Comparison of ENCODE assay signal across 24 cellular contexts in genomic region chr7:114856625-114857024, GRCh38.
A peak's percentile ranks its signal among the peaks of the same experiment; 100 is the strongest.
DNase-seq lines count a peak whose midpoint lies in the region; ATAC-seq and TF ChIP-seq lines count a peak whose summit lies in the region.
"Had no signal": no experiment of that assay in that cellular context is flagged by ENCODE, and none has a peak within 500 bp of the region (broad histone marks: within the 10 kb centered on the region; RNA-seq: fewer than 3 reads in every experiment).

No MANE protein-coding gene starts in this region.

- no peaks in the 10 kb centered on the region for H3K36me3 ChIP-seq in NT2/D1 (ENCODE audit: insufficient read depth, insufficient read length, low read length)
- no peaks in the 10 kb centered on the region for H3K36me3 ChIP-seq in neural progenitor cell
- H3K36me3 ChIP-seq in transverse colon: no peaks in the 10 kb centered on the region
- H3K36me3 ChIP-seq: MG63, Peyer's patch, uterus had no signal

- no peak for TF ChIP-seq POLR2A in transverse colon (IDR thresholded peaks at IDR 0.05)

- intact Hi-C loops in posterior cingulate gyrus (cut with DNase I): no loop called here
- intact Hi-C loops in transverse colon (cut with DNase I; ENCODE audit: low total_unique reads): no loop called here

- peak; percentile 37 for DNase-seq in EL
- DNase-seq in NT2/D1 (ENCODE audit: low read depth, low spot score): peak; percentile 35
- DNase-seq in glomerular visceral epithelial cell (ENCODE audit: extremely low spot score): peak; percentile 66
- DNase-seq in neural progenitor cell (ENCODE audit: low spot score): peak; percentile 39
- DNase-seq in posterior cingulate gyrus: no peak
- no peak for DNase-seq in transverse colon
- no peak for DNase-seq in activated CD4-positive, alpha-beta T cell treated with anti-CD3 and anti-CD28 coated beads for 1 hour
- DNase-seq: activated CD4-positive, alpha-beta T cell treated with anti-CD3 and anti-CD28 coated beads, Interleukin-2, amount 50 U/mL, for 1 hour; activated CD8-positive, alpha-beta memory T cell treated with anti-CD3 and anti-CD28 coated beads, Interleukin-2, amount 50 U/mL, for 48 hours; activated gamma-delta T cell treated with Interleukin-2 at 50 U/mL for 16 hours; amygdala; GDM1; MG63; NCI-H146; NCI-H2227 treated with DMSO at 0.1 percent for 48 hours; Peyer's patch; small intestine; stimulated activated CD4-positive, alpha-beta T cell treated with anti-CD3 and anti-CD28 coated beads, Interleukin-4, amount 100 ng/mL, for 4 hours; substantia nigra; uterus had no signal

- no peaks in the 10 kb centered on the region for H3K36me3 Mint-ChIP-seq in neural progenitor cell

- no peak overlapping the region for H2AFZ ChIP-seq in neural progenitor cell (replicated peaks)
- H2AFZ ChIP-seq: hepatocyte had no signal

- ATAC-seq in HG03342 (IDR thresholded peaks at IDR 0.05; ENCODE audit: unreplicated experiment): no peak
- ATAC-seq: GM12878, SK-N-SH treated with all-trans-retinoic acid at 6 μM for 48 hours had no signal

- no peak overlapping the region for H3K27ac Mint-ChIP-seq in neural progenitor cell

- in situ Hi-C loops in transverse colon (cut with MboI; ENCODE audit: low pct_ligation_motif_present in 1 of 4, low pct_unique_long_range_greater_than_20kb in 1 of 4, low sequenced_read_pairs in 3 of 4): loop anchor here in 2 of 4 donors (25.0 kb wide), 4 partner anchors 356 to 1006 kb away; no protein-coding TSS in a partner anchor

- H4K20me1 ChIP-seq in neural progenitor cell (ENCODE audit: low read depth): no peaks in the 10 kb centered on the region

- H3K4me3 ChIP-seq in NT2/D1 (ENCODE audit: insufficient read length, low read depth) (no peak overlapping the region), neural progenitor cell (no peak overlapping the region), transverse colon (no peak overlapping the region)
- H3K4me3 ChIP-seq: GM12878, hepatocyte, MG63, Peyer's patch, uterus had no signal

- H3K9me3 Mint-ChIP-seq in neural progenitor cell: no peaks in the 10 kb centered on the region

- H3K27ac ChIP-seq in neural progenitor cell (no peak overlapping the region), transverse colon (no peak overlapping the region)
- H3K27ac ChIP-seq: hepatocyte, Peyer's patch, uterus had no signal

- H3K27me3 ChIP-seq in NT2/D1 (ENCODE audit: insufficient read depth, insufficient read length) (no peaks in the 10 kb centered on the region), neural progenitor cell (no peaks in the 10 kb centered on the region), transverse colon (no peaks in the 10 kb centered on the region)
- H3K27me3 ChIP-seq: hepatocyte, MG63, Peyer's patch, uterus had no signal

- H3K4me1 ChIP-seq in NT2/D1 (ENCODE audit: insufficient read depth, insufficient read length) (no peaks in the 10 kb centered on the region), neural progenitor cell (peaks cover 9% of the 10 kb centered on the region), transverse colon (no peaks in the 10 kb centered on the region)
- H3K4me1 ChIP-seq: Peyer's patch, uterus had no signal

- H3K79me2 ChIP-seq in neural progenitor cell (ENCODE audit: low read depth): no peaks in the 10 kb centered on the region
- H3K79me2 ChIP-seq: hepatocyte had no signal

- TF ChIP-seq CTCF in neural progenitor cell (IDR thresholded peaks at IDR 0.05): no peak
- TF ChIP-seq CTCF in transverse colon (IDR thresholded peaks at IDR 0.05): no peak

- H3K27me3 Mint-ChIP-seq in neural progenitor cell (ENCODE audit: insufficient read depth, low read depth): no peaks in the 10 kb centered on the region

- H3K4me1 Mint-ChIP-seq in neural progenitor cell: peaks cover 10% of the 10 kb centered on the region

- H3K4me3 Mint-ChIP-seq in neural progenitor cell: no peak overlapping the region

- H3K4me2 ChIP-seq in neural progenitor cell: no peak overlapping the region
- H3K4me2 ChIP-seq: hepatocyte had no signal

- H3K9ac ChIP-seq in NT2/D1 (ENCODE audit: insufficient read length, low read depth) (no peak overlapping the region), neural progenitor cell (no peak overlapping the region)

- 72 to 82% methylated on average over 2 to 3 of the region's 3 CpGs for WGBS in transverse colon (ENCODE audit: low coverage in 1 of 2), 2 donors

- no peak for TF ChIP-seq EP300 in transverse colon (IDR thresholded peaks at IDR 0.05; ENCODE audit: low read depth)

- no peaks in the 10 kb centered on the region for H3K9me3 ChIP-seq in NT2/D1 (ENCODE audit: insufficient read depth, low read length)
- no peaks in the 10 kb centered on the region for H3K9me3 ChIP-seq in neural progenitor cell (ENCODE audit: low read depth)
- H3K9me3 ChIP-seq in transverse colon: no peaks in the 10 kb centered on the region
- H3K9me3 ChIP-seq: MG63, Peyer's patch, uterus had no signal

- H3F3A ChIP-seq in neural progenitor cell (ENCODE audit: low read depth): no peaks in the 10 kb centered on the region

Comparison
In these comparisons a context has a peak if more than half of its experiments do, and no peak if none do; other contexts are left out.
1. DNase-seq: peak in EL (single experiment), NT2/D1 (single experiment), glomerular visceral epithelial cell (single experiment) and neural progenitor cell (single experiment); none in posterior cingulate gyrus (0 of 10), transverse colon (single experiment) and activated CD4-positive, alpha-beta T cell treated with anti-CD3 and anti-CD28 coated beads for 1 hour (single experiment).